37 cellular contexts compared by ENCODE assay signal in genomic region chr9:116380496-116380995, GRCh38.
A peak's percentile ranks its signal among the peaks of the same experiment; 100 is the strongest.
DNase-seq lines count a peak whose midpoint lies in the region; FAIRE-seq and TF ChIP-seq lines count a peak whose summit lies in the region.
"Had no signal": no experiment of that assay in that cellular context is flagged by ENCODE, and none has a peak within 500 bp of the region (broad histone marks: within the 10 kb centered on the region; RNA-seq: fewer than 3 reads in every experiment).

No MANE protein-coding gene starts in this region.

- no peak overlapping the region for H3K18ac ChIP-seq in H9 (ENCODE audit: insufficient read length, low read depth, low read length)

- H3K27me3 ChIP-seq in H9 (ENCODE audit: insufficient read depth, low read length) (no peaks in the 10 kb centered on the region), Caco-2 (replicated peaks; ENCODE audit: control insufficient read depth, insufficient read depth, low read length) (no peaks in the 10 kb centered on the region)
- H3K27me3 ChIP-seq: gastrocnemius medialis, Peyer's patch, right atrium auricular region, spleen, tibial artery, vagina had no signal

- H3K36me3 ChIP-seq in Caco-2 (ENCODE audit: control insufficient read depth, insufficient read depth, low read length), result no peaks in the 10 kb centered on the region
- H3K36me3 ChIP-seq: gastrocnemius medialis, Peyer's patch, spleen, vagina had no signal

- H4K8ac ChIP-seq in H9 (replicated peaks; ENCODE audit: insufficient read length, low read depth, low read length), result no peak overlapping the region

- no peak overlapping the region for H3K4me3 Mint-ChIP-seq in H9
- no peak overlapping the region for H3K4me3 Mint-ChIP-seq in Caco-2 (ENCODE audit: unreplicated experiment)
- H3K4me3 Mint-ChIP-seq: activated naive CD8-positive, alpha-beta T cell; activated T-cell treated with anti-CD3 and anti-CD28 coated beads, Interleukin-2, amount 50 U/mL, for 24 hours; CD8-positive, alpha-beta T cell; endodermal cell; naive B cell had no signal

- H3K36me3 Mint-ChIP-seq in H9 (ENCODE audit: insufficient read depth in 1 of 3, low read depth in 3 of 3) (no peaks in the 10 kb centered on the region), Caco-2 (ENCODE audit: insufficient read depth, unreplicated experiment) (no peaks in the 10 kb centered on the region)
- H3K36me3 Mint-ChIP-seq: activated naive CD8-positive, alpha-beta T cell; CD8-positive, alpha-beta T cell; naive B cell had no signal

- no peak overlapping the region for H3K27ac ChIP-seq in H9 (ENCODE audit: insufficient read length, low read depth, low read length)
- H3K27ac ChIP-seq: gastrocnemius medialis, Peyer's patch, right atrium auricular region, spleen, tibial artery, vagina, WERI-Rb-1 had no signal

- H3K27ac Mint-ChIP-seq in H9, result no peak overlapping the region
- no peak overlapping the region for H3K27ac Mint-ChIP-seq in Caco-2 (ENCODE audit: unreplicated experiment)
- H3K27ac Mint-ChIP-seq: activated naive CD8-positive, alpha-beta T cell; activated T-cell treated with anti-CD3 and anti-CD28 coated beads, Interleukin-2, amount 50 U/mL, for 24 hours; CD8-positive, alpha-beta T cell; endodermal cell had no signal

- no peak overlapping the region for H3T11ph ChIP-seq in H9 (ENCODE audit: low read length)

- H3K79me1 ChIP-seq in H9 (ENCODE audit: insufficient read depth, low read depth, low read length, poor library complexity, severe bottlenecking), result no peaks in the 10 kb centered on the region

- no peaks in the 10 kb centered on the region for H3K23me2 ChIP-seq in H9 (ENCODE audit: insufficient read length, low read depth, low read length, poor library complexity, severe bottlenecking)

- no peaks in the 10 kb centered on the region for H3K79me2 ChIP-seq in H9 (ENCODE audit: insufficient read depth, low read length)

- no TSS peak for BruUV-seq in Caco-2 (replicated peaks; lab: Mats Ljungman, UMichigan)

- no peak for TF ChIP-seq CTCF in H9 (conservative IDR thresholded peaks at IDR 0.05)
- no peak for TF ChIP-seq CTCF in fibroblast of villous mesenchyme (IDR thresholded peaks at IDR 0.05; ENCODE audit: insufficient read depth, low read depth, low read length)
- TF ChIP-seq CTCF in Caco-2 (IDR thresholded peaks at IDR 0.05; ENCODE audit: insufficient read depth in 1 of 2, low read depth in 1 of 2, low read length in 1 of 2, severe bottlenecking in 1 of 2, unreplicated experiment in 1 of 2), result no peak

- H2BK120ac ChIP-seq in H9 (ENCODE audit: low read depth, low read length, poor library complexity, severe bottlenecking), result no peak overlapping the region

- no peak overlapping the region for H4K91ac ChIP-seq in H9 (ENCODE audit: insufficient read length, low read depth, low read length)

- POLR2A ChIA-PET in Caco-2 (lab: Charles Lee), result no interaction called here

- H3K4ac ChIP-seq in H9 (ENCODE audit: low read depth, low read length), result no peak overlapping the region

- no peak overlapping the region for H2BK5ac ChIP-seq in H9 (ENCODE audit: insufficient read length, low read length)

- H3K27me3 Mint-ChIP-seq in H9 (ENCODE audit: low read depth) (no peaks in the 10 kb centered on the region), Caco-2 (ENCODE audit: insufficient read depth, unreplicated experiment) (no peaks in the 10 kb centered on the region)
- H3K27me3 Mint-ChIP-seq: activated naive CD8-positive, alpha-beta T cell; activated T-cell treated with anti-CD3 and anti-CD28 coated beads, Interleukin-2, amount 50 U/mL, for 24 hours; naive B cell had no signal

- H3K4me1 Mint-ChIP-seq in H9 (peaks cover 0 to 10% of the 10 kb centered on the region in 2 experiments; a peak in 1 of 4 replicates), Caco-2 (ENCODE audit: low read depth, unreplicated experiment) (no peaks in the 10 kb centered on the region)
- H3K4me1 Mint-ChIP-seq: naive B cell had no signal

- H3K4me2 ChIP-seq in H9 (ENCODE audit: insufficient read depth, insufficient read length, low read length), result no peak overlapping the region
- H3K4me2 ChIP-seq: A549 had no signal

- no peaks in the 10 kb centered on the region for H4K20me1 ChIP-seq in H9 (ENCODE audit: control insufficient read depth, insufficient read depth, insufficient read length)

- H2BK20ac ChIP-seq in H9 (ENCODE audit: low read depth, low read length, poor library complexity, severe bottlenecking), result no peak overlapping the region

- no peak overlapping the region for H3K4me3 ChIP-seq in fibroblast of villous mesenchyme (ENCODE audit: low read depth, low read length)
- no peak overlapping the region for H3K4me3 ChIP-seq in Caco-2 (ENCODE audit: low read depth, low read length)
- H3K4me3 ChIP-seq: A549, gastrocnemius medialis, Peyer's patch, right atrium auricular region, spleen, tibial artery, vagina had no signal

- H3K14ac ChIP-seq in H9 (ENCODE audit: insufficient read depth, low read length), result no peak overlapping the region

- DNase-seq in GM12891 (ENCODE audit: insufficient read length, low spot score) (no peak), H9 (no peak), SW480 (ENCODE audit: low spot score) (peak; percentile 6), fibroblast of villous mesenchyme (ENCODE audit: low read depth) (peak; percentile 17), NCI-H2196 treated with DMSO at 0.1 percent for 48 hours (lab: John Stamatoyannopoulos, UW; ENCODE audit: unreplicated experiment) (no peak), Caco-2 (no peak)
- DNase-seq in activated CD4-positive, CD25-positive, alpha-beta regulatory T cell (lab: John Stamatoyannopoulos, UW), result no peak
- no peak for DNase-seq in activated CD8-positive, alpha-beta memory T cell treated with anti-CD3 and anti-CD28 coated beads, Interleukin-2, amount 50 U/mL, for 48 hours
- DNase-seq: activated CD4-positive, alpha-beta T cell treated with anti-CD3 and anti-CD28 coated beads for 48 hours; activated effector memory CD4-positive, alpha-beta T cell treated with anti-CD3 and anti-CD28 coated beads, Interleukin-2, amount 50 U/mL, for 16 hours; activated T-cell treated with anti-CD3 and anti-CD28 coated beads, Interleukin-2, amount 50 U/mL, for 24 hours; CD8-positive, alpha-beta T cell; cortex of kidney; endodermal cell; gastrocnemius medialis; kidney glomerular epithelial cell; midbrain; MV-4-11; naive B cell; NCI-H1436; NCI-H2081 treated with DMSO at 0.1 percent for 48 hours; NCI-H345; NCI-H69; Peyer's patch; posterior cingulate gyrus; SHP77 treated with DMSO at 0.1 percent for 48 hours; spleen; stimulated activated CD4-positive, alpha-beta T cell treated with anti-CD3 and anti-CD28 coated beads, Interleukin-2, amount 100 ng/mL, for 24 hours; stimulated activated CD8-positive, alpha-beta memory T cell treated with anti-CD3 and anti-CD28 coated beads, Interleukin-4, amount 100 ng/mL, for 48 hours; T-helper 9 cell; tibial artery; WERI-Rb-1 had no signal

- H3K23ac ChIP-seq in H9 (ENCODE audit: insufficient read length, low read depth, low read length), result peak overlapping the region; percentile 65

- no peak overlapping the region for H2BK15ac ChIP-seq in H9 (ENCODE audit: low read depth, low read length)

- H2AK5ac ChIP-seq in H9 (ENCODE audit: insufficient read length, low read length), result no peak overlapping the region

- H4K5ac ChIP-seq in H9 (ENCODE audit: insufficient read length, low read depth, low read length), result no peak overlapping the region

- intact Hi-C loops in Caco-2 (cut with micrococcal nuclease; ENCODE audit: unreplicated experiment), result no loop called here

- H3K9me3 ChIP-seq in H9 (ENCODE audit: control insufficient read depth, low read depth, low read length) (no peaks in the 10 kb centered on the region), Caco-2 (no peaks in the 10 kb centered on the region)
- H3K9me3 ChIP-seq: A549, gastrocnemius medialis, Peyer's patch, right atrium auricular region, spleen, tibial artery, vagina had no signal

- CTCF ChIA-PET in Caco-2 (lab: Charles Lee), result interaction anchor here (0.8 kb wide), 1 partner anchor 106 kb away, joined by 4 read pairs; no protein-coding TSS in a partner anchor

- no peaks in the 10 kb centered on the region for H3K4me1 ChIP-seq in H9 (ENCODE audit: insufficient read depth, low read length)
- H3K4me1 ChIP-seq in Caco-2, result no peaks in the 10 kb centered on the region
- H3K4me1 ChIP-seq: gastrocnemius medialis, Peyer's patch, right atrium auricular region, spleen, vagina had no signal

- H2AFZ ChIP-seq in H9 (ENCODE audit: low read length), result no peak overlapping the region

- TF ChIP-seq POLR2A in GM12891 (IDR thresholded peaks at IDR 0.05; ENCODE audit: low read depth, low read length), result no peak

- H3K9me3 Mint-ChIP-seq in H9 (no peaks in the 10 kb centered on the region), Caco-2 (ENCODE audit: unreplicated experiment) (no peaks in the 10 kb centered on the region)
- H3K9me3 Mint-ChIP-seq: activated T-cell treated with anti-CD3 and anti-CD28 coated beads, Interleukin-2, amount 50 U/mL, for 24 hours; CD8-positive, alpha-beta T cell; endodermal cell had no signal

- peak overlapping the region; percentile 0 for H3K9ac ChIP-seq in H9 (ENCODE audit: extremely low read depth, insufficient read length, low read length)

- H3K56ac ChIP-seq in H9 (ENCODE audit: insufficient read length, low read depth, low read length), result no peak overlapping the region

- FAIRE-seq in GM12891 (lab: Jason Lieb, UNC), result no peak
- FAIRE-seq: A549, astrocyte had no signal

- no peak overlapping the region for H2BK12ac ChIP-seq in H9 (ENCODE audit: insufficient read length, low read depth, low read length)

TF ChIP-seq in GM12891, 5 proteins besides CTCF, POLR2A, EP300 and RAD21:
- no peak for TF ChIP-seq SPI1 (IDR thresholded peaks at IDR 0.05; ENCODE audit: low read depth, low read length)
- TF ChIP-seq POU2F2 (IDR thresholded peaks at IDR 0.05; ENCODE audit: low read depth, low read length), result peak; percentile 38; the same call in 1 of the 2 replicates
- no peak for TF ChIP-seq POLR2AphosphoS5 (IDR thresholded peaks at IDR 0.05; ENCODE audit: low read depth, low read length)
- TF ChIP-seq PAX5 (IDR thresholded peaks at IDR 0.05; ENCODE audit: insufficient read depth, low read length, severe bottlenecking), result no peak
- no peak for TF ChIP-seq TAF1 (IDR thresholded peaks at IDR 0.05; ENCODE audit: low read depth, low read length)

Comparison
In these comparisons a context has a peak if more than half of its experiments do, and no peak if none do; other contexts are left out.
1. DNase-seq: peak in SW480 (single experiment) and fibroblast of villous mesenchyme (single experiment); none in GM12891 (single experiment), H9 (single experiment), activated CD4-positive, CD25-positive, alpha-beta regulatory T cell (0 of 4), NCI-H2196 treated with DMSO at 0.1 percent for 48 hours (single experiment), activated CD8-positive, alpha-beta memory T cell treated with anti-CD3 and anti-CD28 coated beads, Interleukin-2, amount 50 U/mL, for 48 hours (single experiment) and Caco-2 (0 of 2).